In genomic region chr1:204216236-204216635, GRCh38 we compare ENCODE assay signal across 38 cellular contexts. TPM values are rescaled to one million over a fixed set of nuclear protein-coding genes. Genes with fewer than 3 reads are reported as not detected.
"Had no signal": no experiment of that assay in that cellular context is flagged by ENCODE, and none has a peak within 500 bp of the region (broad histone marks: within the 10 kb centered on the region; RNA-seq: fewer than 3 reads in every experiment).

No MANE protein-coding gene starts in this region.

- H3K27ac ChIP-seq: KMS-11 had no signal

- DNase-seq: Karpas-422, Kasumi-1, KG1, MG63, MM.1S, MV-4-11, NCI-H1048, NCI-H1092, NCI-H1092 treated with DMSO at 0.1 percent for 48 hours, NCI-H1105, NCI-H1105 treated with DMSO at 0.1 percent for 48 hours, NCI-H1417, NCI-H1417 treated with DMSO at 0.1 percent for 48 hours, NCI-H1436, NCI-H1436 treated with DMSO at 0.1 percent for 48 hours, NCI-H146, NCI-H1694, NCI-H1694 treated with DMSO at 0.1 percent for 48 hours, NCI-H187, NCI-H187 treated with DMSO at 0.1 percent for 48 hours, NCI-H1930, NCI-H2029, NCI-H2029 treated with DMSO at 0.1 percent for 48 hours, NCI-H2081, NCI-H2081 treated with DMSO at 0.1 percent for 48 hours, NCI-H2107, NCI-H2171, NCI-H2171 treated with DMSO at 0.1 percent for 48 hours, NCI-H2227 treated with DMSO at 0.1 percent for 48 hours, NCI-H226, NCI-H345, NCI-H446, NCI-H446 treated with DMSO at 0.1 percent for 48 hours, NCI-H510A, NCI-H510A treated with DMSO at 0.1 percent for 48 hours had no signal

- H3K9ac ChIP-seq: KMS-11 had no signal

- H3K9me3 ChIP-seq: MG63 had no signal

- H3K4me3 ChIP-seq: MG63 had no signal

- H3K4me2 ChIP-seq: KMS-11 had no signal

- H3K36me3 ChIP-seq: MG63 had no signal

RNA-seq across cellular contexts. Expression of gene GOLT1A, which starts 2.4 kb away (rescaled TPM):
- total RNA-seq: LHCN-M2, NCI-H460 had no signal

RNA-seq across cellular contexts. Expression of gene KISS1, which starts 19.9 kb away (rescaled TPM):
- total RNA-seq: LHCN-M2, NCI-H460 had no signal

RNA-seq across cellular contexts. Expression of gene REN, which starts 50.1 kb away (rescaled TPM):
- total RNA-seq: LHCN-M2, NCI-H460 had no signal
